ENCODE assay signal across 8 cellular contexts in the genomic region with DNA sequence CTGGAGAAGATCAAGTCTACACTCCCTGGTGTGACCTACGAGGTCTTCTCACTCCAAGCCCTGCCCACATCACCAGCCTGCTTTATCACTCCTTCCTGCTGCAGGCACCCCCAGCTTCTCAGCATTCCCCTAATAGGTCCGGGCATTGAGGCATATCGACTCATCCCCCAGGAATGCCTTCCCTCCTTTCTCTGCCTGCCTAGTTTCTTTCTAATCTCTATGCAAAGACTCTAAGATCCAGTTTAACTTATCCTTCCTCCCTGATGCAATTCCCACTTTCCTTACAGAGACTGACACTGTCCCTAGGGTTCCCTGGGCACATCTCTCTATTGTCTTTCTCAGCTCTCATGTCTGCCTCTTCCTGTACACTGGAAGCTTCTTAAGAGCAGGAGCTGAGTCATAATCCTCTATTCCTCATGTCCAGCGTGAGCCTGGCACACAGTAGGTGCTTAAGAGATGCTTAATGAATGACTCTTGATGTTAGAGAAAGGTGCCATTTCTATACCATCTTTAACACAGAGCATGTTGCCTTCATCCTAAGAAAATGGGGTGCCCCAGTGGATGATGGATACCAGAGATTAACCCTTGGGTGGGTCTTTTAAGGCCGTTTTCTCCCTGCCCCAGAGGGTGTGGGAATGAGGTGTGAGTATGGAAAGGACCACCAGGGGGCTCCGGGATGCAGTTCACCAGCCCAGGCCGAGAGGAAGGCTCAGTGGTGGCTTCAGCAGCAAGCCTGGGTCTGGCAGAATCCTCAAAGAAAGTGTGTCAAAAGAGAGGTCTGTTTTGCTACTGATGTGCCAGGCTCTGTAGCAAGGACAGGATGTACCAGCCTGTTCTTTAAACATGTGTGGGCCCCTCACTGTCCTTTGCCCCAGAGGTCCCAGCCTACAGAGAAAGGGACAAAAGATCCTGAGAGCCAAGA. TPM values are rescaled to one million over a fixed set of nuclear protein-coding genes. Genes with fewer than 3 reads are reported as not detected.
DNase-seq lines count a peak whose midpoint lies in the region; ATAC-seq and TF ChIP-seq lines count a peak whose summit lies in the region.

No MANE protein-coding gene starts in this region.

- ATAC-seq in GM19351 (IDR thresholded peaks at IDR 0.05; ENCODE audit: unreplicated experiment) = peak; percentile 57

- peaks cover 20% of the 10 kb centered on the region for H3K4me1 Mint-ChIP-seq in neural crest cell

- DNase-seq in CD1c-positive myeloid dendritic cell (ENCODE audit: extremely low spot score) (peak; percentile 1), NCI-H146 treated with DMSO at 0.1 percent for 48 hours (lab: John Stamatoyannopoulos, UW; ENCODE audit: unreplicated experiment) (peak; percentile 28), fibroblast of gingiva (ENCODE audit: low read depth) (peak; percentile 90), neural crest cell (ENCODE audit: low read depth, low spot score) (peak; percentile 79), ureter (ENCODE audit: low spot score) (peak; percentile 77), NK-92 (lab: John Stamatoyannopoulos, UW; ENCODE audit: unreplicated experiment) (no peak)
- DNase-seq in activated CD4-positive, alpha-beta T cell treated with anti-CD3 and anti-CD28 coated beads for 48 hours = peak; percentile 65

- TF ChIP-seq CTCF in neural crest cell (conservative IDR thresholded peaks at IDR 0.05) = peak; percentile 84

- no peaks in the 10 kb centered on the region for H3K36me3 Mint-ChIP-seq in neural crest cell (ENCODE audit: low read depth)

- no peak overlapping the region for H3K27ac Mint-ChIP-seq in neural crest cell (ENCODE audit: unreplicated experiment)

- H3K4me3 Mint-ChIP-seq in neural crest cell = no peak overlapping the region

- no peaks in the 10 kb centered on the region for H3K9me3 Mint-ChIP-seq in neural crest cell

- no peaks in the 10 kb centered on the region for H3K27me3 Mint-ChIP-seq in neural crest cell (ENCODE audit: low read depth)

RNA-seq across cellular contexts. Expression of a gene that starts 34.7 kb away (rescaled TPM):
- 36.2 and 40.0 TPM in 2 replicates for total RNA-seq in neural crest cell
- 101 TPM for total RNA-seq in ureter
